1 cellular context compared by ENCODE assay signal in the genomic region with DNA sequence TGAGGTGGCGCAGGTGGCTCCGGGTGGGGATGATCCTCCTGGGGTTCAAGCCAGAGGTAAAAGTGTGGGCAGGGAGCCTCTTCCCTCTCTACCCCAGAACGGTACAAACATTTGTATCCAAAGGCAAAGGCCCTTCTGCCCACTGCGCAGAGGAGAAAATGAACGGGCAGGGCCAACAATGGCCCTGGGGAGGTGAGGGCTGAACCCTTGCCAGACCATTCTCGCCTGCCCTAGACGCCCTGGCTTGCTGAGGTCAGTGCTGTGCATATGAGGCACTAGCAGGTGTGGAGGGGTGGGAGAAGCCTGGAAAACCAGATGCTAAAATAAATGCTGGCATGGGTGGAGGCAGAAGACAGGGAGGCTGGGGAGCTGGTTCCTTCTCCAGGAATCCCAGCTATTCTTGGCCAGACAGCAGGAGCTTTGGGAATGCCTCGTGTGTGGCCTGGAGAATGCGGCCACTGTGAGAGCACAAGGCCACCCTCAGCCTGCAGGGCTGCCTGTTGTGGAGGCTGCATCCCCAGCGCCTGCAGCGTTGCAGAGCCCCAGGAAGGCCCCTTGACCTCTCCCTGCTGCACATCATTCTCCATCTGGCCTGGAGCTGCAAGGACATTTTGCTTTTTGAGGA.
TF ChIP-seq lines count a peak whose summit lies in the region.

No MANE protein-coding gene starts in this region.

TF ChIP-seq in GM23338, 12 proteins besides CTCF, POLR2A, EP300 and RAD21 (continued from another document):
- no peak for TF ChIP-seq ZNF114 (CRISPR knock-in tag; IDR thresholded peaks at IDR 0.05)
- TF ChIP-seq, protein P1, sequence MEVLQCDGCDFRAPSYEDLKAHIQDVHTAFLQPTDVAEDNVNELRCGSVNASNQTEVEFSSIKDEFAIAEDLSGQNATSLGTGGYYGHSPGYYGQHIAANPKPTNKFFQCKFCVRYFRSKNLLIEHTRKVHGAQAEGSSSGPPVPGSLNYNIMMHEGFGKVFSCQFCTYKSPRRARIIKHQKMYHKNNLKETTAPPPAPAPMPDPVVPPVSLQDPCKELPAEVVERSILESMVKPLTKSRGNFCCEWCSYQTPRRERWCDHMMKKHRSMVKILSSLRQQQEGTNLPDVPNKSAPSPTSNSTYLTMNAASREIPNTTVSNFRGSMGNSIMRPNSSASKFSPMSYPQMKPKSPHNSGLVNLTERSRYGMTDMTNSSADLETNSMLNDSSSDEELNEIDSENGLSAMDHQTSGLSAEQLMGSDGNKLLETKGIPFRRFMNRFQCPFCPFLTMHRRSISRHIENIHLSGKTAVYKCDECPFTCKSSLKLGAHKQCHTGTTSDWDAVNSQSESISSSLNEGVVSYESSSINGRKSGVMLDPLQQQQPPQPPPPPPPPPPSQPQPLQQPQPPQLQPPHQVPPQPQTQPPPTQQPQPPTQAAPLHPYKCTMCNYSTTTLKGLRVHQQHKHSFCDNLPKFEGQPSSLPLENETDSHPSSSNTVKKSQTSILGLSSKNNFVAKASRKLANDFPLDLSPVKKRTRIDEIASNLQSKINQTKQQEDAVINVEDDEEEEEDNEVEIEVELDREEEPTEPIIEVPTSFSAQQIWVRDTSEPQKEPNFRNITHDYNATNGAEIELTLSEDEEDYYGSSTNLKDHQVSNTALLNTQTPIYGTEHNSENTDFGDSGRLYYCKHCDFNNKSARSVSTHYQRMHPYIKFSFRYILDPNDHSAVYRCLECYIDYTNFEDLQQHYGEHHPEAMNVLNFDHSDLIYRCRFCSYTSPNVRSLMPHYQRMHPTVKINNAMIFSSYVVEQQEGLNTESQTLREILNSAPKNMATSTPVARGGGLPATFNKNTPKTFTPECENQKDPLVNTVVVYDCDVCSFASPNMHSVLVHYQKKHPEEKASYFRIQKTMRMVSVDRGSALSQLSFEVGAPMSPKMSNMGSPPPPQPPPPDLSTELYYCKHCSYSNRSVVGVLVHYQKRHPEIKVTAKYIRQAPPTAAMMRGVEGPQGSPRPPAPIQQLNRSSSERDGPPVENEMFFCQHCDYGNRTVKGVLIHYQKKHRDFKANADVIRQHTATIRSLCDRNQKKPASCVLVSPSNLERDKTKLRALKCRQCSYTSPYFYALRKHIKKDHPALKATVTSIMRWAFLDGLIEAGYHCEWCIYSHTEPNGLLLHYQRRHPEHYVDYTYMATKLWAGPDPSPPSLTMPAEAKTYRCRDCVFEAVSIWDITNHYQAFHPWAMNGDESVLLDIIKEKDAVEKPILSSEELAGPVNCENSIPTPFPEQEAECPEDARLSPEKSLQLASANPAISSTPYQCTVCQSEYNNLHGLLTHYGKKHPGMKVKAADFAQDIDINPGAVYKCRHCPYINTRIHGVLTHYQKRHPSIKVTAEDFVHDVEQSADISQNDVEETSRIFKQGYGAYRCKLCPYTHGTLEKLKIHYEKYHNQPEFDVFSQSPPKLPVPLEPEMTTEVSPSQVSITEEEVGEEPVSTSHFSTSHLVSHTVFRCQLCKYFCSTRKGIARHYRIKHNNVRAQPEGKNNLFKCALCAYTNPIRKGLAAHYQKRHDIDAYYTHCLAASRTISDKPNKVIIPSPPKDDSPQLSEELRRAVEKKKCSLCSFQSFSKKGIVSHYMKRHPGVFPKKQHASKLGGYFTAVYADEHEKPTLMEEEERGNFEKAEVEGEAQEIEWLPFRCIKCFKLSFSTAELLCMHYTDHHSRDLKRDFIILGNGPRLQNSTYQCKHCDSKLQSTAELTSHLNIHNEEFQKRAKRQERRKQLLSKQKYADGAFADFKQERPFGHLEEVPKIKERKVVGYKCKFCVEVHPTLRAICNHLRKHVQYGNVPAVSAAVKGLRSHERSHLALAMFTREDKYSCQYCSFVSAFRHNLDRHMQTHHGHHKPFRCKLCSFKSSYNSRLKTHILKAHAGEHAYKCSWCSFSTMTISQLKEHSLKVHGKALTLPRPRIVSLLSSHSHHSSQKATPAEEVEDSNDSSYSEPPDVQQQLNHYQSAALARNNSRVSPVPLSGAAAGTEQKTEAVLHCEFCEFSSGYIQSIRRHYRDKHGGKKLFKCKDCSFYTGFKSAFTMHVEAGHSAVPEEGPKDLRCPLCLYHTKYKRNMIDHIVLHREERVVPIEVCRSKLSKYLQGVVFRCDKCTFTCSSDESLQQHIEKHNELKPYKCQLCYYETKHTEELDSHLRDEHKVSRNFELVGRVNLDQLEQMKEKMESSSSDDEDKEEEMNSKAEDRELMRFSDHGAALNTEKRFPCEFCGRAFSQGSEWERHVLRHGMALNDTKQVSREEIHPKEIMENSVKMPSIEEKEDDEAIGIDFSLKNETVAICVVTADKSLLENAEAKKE (CRISPR knock-in tag; IDR thresholded peaks at IDR 0.05) = no peak
- TF ChIP-seq ZNF331 (CRISPR knock-in tag; IDR thresholded peaks at IDR 0.05; ENCODE audit: low read depth) = no peak
- TF ChIP-seq, protein P2, sequence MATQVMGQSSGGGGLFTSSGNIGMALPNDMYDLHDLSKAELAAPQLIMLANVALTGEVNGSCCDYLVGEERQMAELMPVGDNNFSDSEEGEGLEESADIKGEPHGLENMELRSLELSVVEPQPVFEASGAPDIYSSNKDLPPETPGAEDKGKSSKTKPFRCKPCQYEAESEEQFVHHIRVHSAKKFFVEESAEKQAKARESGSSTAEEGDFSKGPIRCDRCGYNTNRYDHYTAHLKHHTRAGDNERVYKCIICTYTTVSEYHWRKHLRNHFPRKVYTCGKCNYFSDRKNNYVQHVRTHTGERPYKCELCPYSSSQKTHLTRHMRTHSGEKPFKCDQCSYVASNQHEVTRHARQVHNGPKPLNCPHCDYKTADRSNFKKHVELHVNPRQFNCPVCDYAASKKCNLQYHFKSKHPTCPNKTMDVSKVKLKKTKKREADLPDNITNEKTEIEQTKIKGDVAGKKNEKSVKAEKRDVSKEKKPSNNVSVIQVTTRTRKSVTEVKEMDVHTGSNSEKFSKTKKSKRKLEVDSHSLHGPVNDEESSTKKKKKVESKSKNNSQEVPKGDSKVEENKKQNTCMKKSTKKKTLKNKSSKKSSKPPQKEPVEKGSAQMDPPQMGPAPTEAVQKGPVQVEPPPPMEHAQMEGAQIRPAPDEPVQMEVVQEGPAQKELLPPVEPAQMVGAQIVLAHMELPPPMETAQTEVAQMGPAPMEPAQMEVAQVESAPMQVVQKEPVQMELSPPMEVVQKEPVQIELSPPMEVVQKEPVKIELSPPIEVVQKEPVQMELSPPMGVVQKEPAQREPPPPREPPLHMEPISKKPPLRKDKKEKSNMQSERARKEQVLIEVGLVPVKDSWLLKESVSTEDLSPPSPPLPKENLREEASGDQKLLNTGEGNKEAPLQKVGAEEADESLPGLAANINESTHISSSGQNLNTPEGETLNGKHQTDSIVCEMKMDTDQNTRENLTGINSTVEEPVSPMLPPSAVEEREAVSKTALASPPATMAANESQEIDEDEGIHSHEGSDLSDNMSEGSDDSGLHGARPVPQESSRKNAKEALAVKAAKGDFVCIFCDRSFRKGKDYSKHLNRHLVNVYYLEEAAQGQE (IDR thresholded peaks at IDR 0.05; ENCODE audit: unreplicated experiment) = no peak
- no peak for TF ChIP-seq EZH2phosphoT487 (IDR thresholded peaks at IDR 0.05; ENCODE audit: unreplicated experiment)
- no peak for TF ChIP-seq STAT1 (IDR thresholded peaks at IDR 0.05; ENCODE audit: unreplicated experiment)
- TF ChIP-seq CREB1 (CRISPR knock-in tag; IDR thresholded peaks at IDR 0.05; ENCODE audit: low read depth) = no peak
- TF ChIP-seq EZH2 (IDR thresholded peaks at IDR 0.05; ENCODE audit: low read depth, unreplicated experiment) = no peak
- no peak for TF ChIP-seq POLR2AphosphoS5 (IDR thresholded peaks at IDR 0.05; ENCODE audit: low read depth)
